8 cellular contexts compared by ENCODE assay signal in genomic region chr19:17448190-17448967, GRCh38.
DNase-seq lines count a peak whose midpoint lies in the region.

TSS of gene TMEM221 (minus strand) at chr19:17448668. CDS start at chr19:17448462, 206 bp downstream.

- no peak within 1 kb of the TSS for H3K27ac Mint-ChIP-seq in T-helper 1 cell treated with Interleukin-12 subunit alpha and Interleukin-12 subunit beta and Interleukin-4 antibody, amounts not matched to agents 30 μg/mL and 1 μg/mL, for 36 hours

- no peaks in the 10 kb centered on the region for H3K9me3 Mint-ChIP-seq in T-helper 1 cell treated with Interleukin-12 subunit alpha and Interleukin-12 subunit beta and Interleukin-4 antibody, amounts not matched to agents 30 μg/mL and 1 μg/mL, for 36 hours

- H3K4me3 Mint-ChIP-seq in T-helper 1 cell treated with Interleukin-12 subunit alpha and Interleukin-12 subunit beta and Interleukin-4 antibody, amounts not matched to agents 30 μg/mL and 1 μg/mL, for 36 hours: peak within 1 kb of the TSS; percentile 22

- H3K36me3 Mint-ChIP-seq in T-helper 1 cell treated with Interleukin-12 subunit alpha and Interleukin-12 subunit beta and Interleukin-4 antibody, amounts not matched to agents 30 μg/mL and 1 μg/mL, for 36 hours (ENCODE audit: low read depth): no peaks in the 10 kb centered on the region

- DNase-seq in SKM-1 treated with dmso at 0.1 percent for 144 hours (lab: John Stamatoyannopoulos, UW; ENCODE audit: unreplicated experiment) (peak; percentile 61), SKM-1 (lab: John Stamatoyannopoulos, UW; ENCODE audit: unreplicated experiment) (no peak), astrocyte of the hippocampus (ENCODE audit: low read depth, low spot score) (peak; percentile 66), iPS-NIHi7 (ENCODE audit: extremely low spot score) (peak; percentile 79), NCI-H2029 treated with DMSO at 0.1 percent for 48 hours (lab: John Stamatoyannopoulos, UW) (no peak), NCI-H128 (lab: John Stamatoyannopoulos, UW; ENCODE audit: unreplicated experiment) (no peak)
- DNase-seq in stimulated activated CD4-positive, alpha-beta T cell treated with anti-CD3 and anti-CD28 coated beads, Interleukin-4, amount 100 ng/mL, for 24 hours: peak; percentile 48

- peaks cover 19% of the 10 kb centered on the region for H3K27me3 Mint-ChIP-seq in T-helper 1 cell treated with Interleukin-12 subunit alpha and Interleukin-12 subunit beta and Interleukin-4 antibody, amounts not matched to agents 30 μg/mL and 1 μg/mL, for 36 hours (ENCODE audit: low read depth)

- H3K4me1 Mint-ChIP-seq in T-helper 1 cell treated with Interleukin-12 subunit alpha and Interleukin-12 subunit beta and Interleukin-4 antibody, amounts not matched to agents 30 μg/mL and 1 μg/mL, for 36 hours (ENCODE audit: low read depth): peaks cover 9% of the 10 kb centered on the region

Comparison
In these comparisons a context has a peak if more than half of its experiments do, and no peak if none do; other contexts are left out.
1. DNase-seq: peak in SKM-1 treated with dmso at 0.1 percent for 144 hours (single experiment), astrocyte of the hippocampus (single experiment), iPS-NIHi7 (single experiment) and stimulated activated CD4-positive, alpha-beta T cell treated with anti-CD3 and anti-CD28 coated beads, Interleukin-4, amount 100 ng/mL, for 24 hours (single experiment); none in SKM-1 (single experiment), NCI-H2029 treated with DMSO at 0.1 percent for 48 hours (single experiment) and NCI-H128 (single experiment).